Comparison of ENCODE assay signal across 8 cellular contexts in genomic region chr7:33807779-33808482, GRCh38.
DNase-seq lines count a peak whose midpoint lies in the region; ATAC-seq and TF ChIP-seq lines count a peak whose summit lies in the region.

No MANE protein-coding gene starts in this region.

- no peaks in the 10 kb centered on the region for H3K36me3 ChIP-seq in SJCRH30

- intact Hi-C loops in Right ventricle myocardium superior (cut with DNase I), result no loop called here

- peak; percentile 53 for TF ChIP-seq CTCF in AG09319 (IDR thresholded peaks at IDR 0.05; ENCODE audit: low read depth, low read length)

- H3K9me3 ChIP-seq in SJCRH30 (replicated peaks), result no peaks in the 10 kb centered on the region

- ATAC-seq in GM21360 (IDR thresholded peaks at IDR 0.05; ENCODE audit: unreplicated experiment) (peak; percentile 95), GM21619 (IDR thresholded peaks at IDR 0.05; ENCODE audit: unreplicated experiment) (no peak), Right ventricle myocardium superior (ENCODE audit: poor library complexity) (no peak)

- H3K4me3 ChIP-seq in SJCRH30, result no peak overlapping the region

- DNase-seq in AG09319 (ENCODE audit: extremely low read depth, low read depth), result peak; percentile 57
- DNase-seq in SJCRH30, result peak; percentile 33 to 49
- peak; percentile 23 for DNase-seq in iPS DF 19.7 (ENCODE audit: low read depth, low spot score)
- DNase-seq in stimulated activated naive CD4-positive, alpha-beta T cell treated with Interleukin-2 at 50 U/mL for 16 hours (lab: John Stamatoyannopoulos, UW), result no peak
- DNase-seq in retina, result no peak
- DNase-seq in Right ventricle myocardium superior, result no peak

- H3K4me1 ChIP-seq in SJCRH30, result no peaks in the 10 kb centered on the region

- H3K27me3 ChIP-seq in SJCRH30, result no peaks in the 10 kb centered on the region

- no peak overlapping the region for H3K27ac ChIP-seq in SJCRH30

Comparison
In these comparisons a context has a peak if more than half of its experiments do, and no peak if none do; other contexts are left out.
1. DNase-seq: peak in AG09319 (single experiment), SJCRH30 (2 of 2) and iPS DF 19.7 (single experiment); none in stimulated activated naive CD4-positive, alpha-beta T cell treated with Interleukin-2 at 50 U/mL for 16 hours (single experiment), retina (single experiment) and Right ventricle myocardium superior (single experiment).